Comparison of ENCODE assay signal across 8 cellular contexts in the genomic region with DNA sequence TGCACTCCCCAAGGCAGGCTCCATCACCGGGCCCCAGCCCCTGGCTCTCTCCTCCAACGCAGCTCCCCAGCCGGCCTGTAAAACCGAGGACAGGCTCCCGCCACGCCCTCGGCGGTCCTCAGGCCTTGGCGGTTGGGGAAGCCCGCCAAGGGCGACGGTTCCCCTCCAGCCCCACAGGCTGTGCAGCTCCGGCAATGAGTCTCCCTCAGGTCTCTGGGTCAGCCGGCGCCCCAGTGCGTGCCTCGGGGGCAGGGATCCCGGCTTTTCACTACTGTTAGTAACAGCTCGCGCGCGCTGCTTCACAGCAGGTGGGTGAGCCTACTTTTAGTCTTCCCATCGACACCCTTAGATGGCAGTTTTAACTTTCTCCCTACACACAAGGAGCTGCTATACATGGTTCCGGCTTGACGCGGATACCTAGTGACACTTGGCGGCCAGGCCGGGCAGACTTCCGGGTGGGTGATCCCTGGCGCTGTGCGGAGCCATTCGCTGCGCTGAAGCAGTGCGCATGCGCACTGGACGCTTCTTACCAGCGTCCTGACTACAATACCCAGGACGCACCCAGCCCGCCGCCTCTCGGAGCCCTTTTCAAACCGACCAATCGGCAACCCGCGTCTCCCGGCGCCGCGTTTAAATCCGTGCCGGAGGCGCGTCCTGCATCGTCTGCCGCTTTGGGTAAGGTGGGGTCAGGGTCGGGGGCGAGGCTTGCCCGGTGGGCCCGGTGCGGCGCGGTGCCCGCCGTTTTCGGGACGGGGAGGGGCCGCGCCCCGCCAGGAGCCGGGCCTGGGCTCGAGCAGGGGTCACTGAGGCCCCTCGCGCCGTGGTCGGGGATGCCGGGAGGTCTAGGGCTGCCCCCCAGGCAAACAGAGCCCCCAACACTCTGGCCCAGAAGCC. TPM values are rescaled to one million over a fixed set of nuclear protein-coding genes. Genes with fewer than 3 reads are reported as not detected.
DNase-seq lines count a peak whose midpoint lies in the region; TF ChIP-seq lines count a peak whose summit lies in the region.

A gene with protein sequence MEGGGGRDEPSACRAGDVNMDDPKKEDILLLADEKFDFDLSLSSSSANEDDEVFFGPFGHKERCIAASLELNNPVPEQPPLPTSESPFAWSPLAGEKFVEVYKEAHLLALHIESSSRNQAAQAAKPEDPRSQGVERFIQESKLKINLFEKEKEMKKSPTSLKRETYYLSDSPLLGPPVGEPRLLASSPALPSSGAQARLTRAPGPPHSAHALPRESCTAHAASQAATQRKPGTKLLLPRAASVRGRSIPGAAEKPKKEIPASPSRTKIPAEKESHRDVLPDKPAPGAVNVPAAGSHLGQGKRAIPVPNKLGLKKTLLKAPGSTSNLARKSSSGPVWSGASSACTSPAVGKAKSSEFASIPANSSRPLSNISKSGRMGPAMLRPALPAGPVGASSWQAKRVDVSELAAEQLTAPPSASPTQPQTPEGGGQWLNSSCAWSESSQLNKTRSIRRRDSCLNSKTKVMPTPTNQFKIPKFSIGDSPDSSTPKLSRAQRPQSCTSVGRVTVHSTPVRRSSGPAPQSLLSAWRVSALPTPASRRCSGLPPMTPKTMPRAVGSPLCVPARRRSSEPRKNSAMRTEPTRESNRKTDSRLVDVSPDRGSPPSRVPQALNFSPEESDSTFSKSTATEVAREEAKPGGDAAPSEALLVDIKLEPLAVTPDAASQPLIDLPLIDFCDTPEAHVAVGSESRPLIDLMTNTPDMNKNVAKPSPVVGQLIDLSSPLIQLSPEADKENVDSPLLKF (plus strand): TSS at position 614 of the 894 bp plus-strand sequence. CDS start 531 bp downstream, outside the sequence.

- H3K9ac ChIP-seq in MM.1S (ENCODE audit: low read length) (peak within 1 kb of the TSS; percentile 94), stomach smooth muscle (ENCODE audit: low read length in 2 of 2) (peak within 1 kb of the TSS; percentile 89 to 93)

- peak; percentile 20 for TF ChIP-seq CTCF in MM.1S (IDR thresholded peaks at IDR 0.05; ENCODE audit: low read length)
- peak; percentile 10 for TF ChIP-seq CTCF in fibroblast of villous mesenchyme (IDR thresholded peaks at IDR 0.05; ENCODE audit: insufficient read depth, low read depth, low read length)
- TF ChIP-seq CTCF in neural crest cell (conservative IDR thresholded peaks at IDR 0.05), result no peak

- H3K27ac ChIP-seq in MM.1S (ENCODE audit: low read length) (peak within 1 kb of the TSS; percentile 89), stomach smooth muscle (ENCODE audit: low read length) (peak within 1 kb of the TSS; percentile 93)

- H3K4me3 ChIP-seq in HAP-1, result peak within 1 kb of the TSS; percentile 82
- peak within 1 kb of the TSS; percentile 83 for H3K4me3 ChIP-seq in MM.1S (ENCODE audit: low read length)
- peak within 1 kb of the TSS; percentile 80 for H3K4me3 ChIP-seq in fibroblast of villous mesenchyme (ENCODE audit: low read depth, low read length)
- H3K4me3 ChIP-seq in stomach smooth muscle (ENCODE audit: low read length in 2 of 2), result peak within 1 kb of the TSS; percentile 81 to 86

- no peaks in the 10 kb centered on the region for H3K9me3 Mint-ChIP-seq in neural crest cell

- H3K4me3 Mint-ChIP-seq in neural crest cell, result peak within 1 kb of the TSS; percentile 88

- no peaks in the 10 kb centered on the region for H3K9me2 ChIP-seq in MM.1S (replicated peaks; ENCODE audit: insufficient read depth, low read length)

- peaks cover 47% of the 10 kb centered on the region for H3K4me1 Mint-ChIP-seq in neural crest cell

- DNase-seq in G401 (ENCODE audit: low spot score) (peak; percentile 97), HAP-1 (ENCODE audit: low spot score in 2 of 2) (peak; percentile 96 to 98), MM.1S (peak; percentile 99), SIG-M5 (lab: John Stamatoyannopoulos, UW) (peak; percentile 70), activated gamma-delta T cell treated with Interleukin-2 at 50 U/mL for 16 hours (peak; percentile 96), fibroblast of villous mesenchyme (ENCODE audit: low read depth) (peak; percentile 97), neural crest cell (ENCODE audit: low read depth, low spot score) (peak; percentile 92)

- H2AFZ ChIP-seq in MM.1S (ENCODE audit: low read length), result peak within 1 kb of the TSS; percentile 72

- H3K9me3 ChIP-seq in HAP-1 (no peaks in the 10 kb centered on the region), MM.1S (replicated peaks; ENCODE audit: insufficient read depth, low read length) (no peaks in the 10 kb centered on the region), stomach smooth muscle (ENCODE audit: control insufficient read depth in 2 of 2, low read length in 2 of 2) (peaks cover 0 to 2% of the 10 kb centered on the region in 2 donors)

- peaks cover 40% of the 10 kb centered on the region for H3F3A ChIP-seq in MM.1S (ENCODE audit: insufficient read depth, low read length)

- H4K20me1 ChIP-seq in MM.1S (ENCODE audit: insufficient read depth, low read length), result no peaks in the 10 kb centered on the region

- no peaks in the 10 kb centered on the region for H3K27me3 Mint-ChIP-seq in neural crest cell (ENCODE audit: low read depth)

- H3K27me3 ChIP-seq in HAP-1 (ENCODE audit: low read depth) (no peaks in the 10 kb centered on the region), MM.1S (replicated peaks; ENCODE audit: insufficient read depth, low read length) (no peaks in the 10 kb centered on the region), stomach smooth muscle (ENCODE audit: control insufficient read depth in 1 of 2, insufficient read depth in 2 of 2, low read length in 2 of 2) (peaks cover 0 to 3% of the 10 kb centered on the region in 2 donors)

- in situ Hi-C loops in G401 (cut with HindIII; ENCODE audit: low sequenced_read_pairs), result no loop called here
- in situ Hi-C loops in HAP-1 (cut with MboI; ENCODE audit: low sequenced_read_pairs), result loop anchor here (10.0 kb wide), 1 partner anchor 172 kb away; no protein-coding TSS in a partner anchor

- peak within 1 kb of the TSS; percentile 99 for H3K4me2 ChIP-seq in MM.1S (ENCODE audit: low read depth, low read length)

- H3K4me1 ChIP-seq in HAP-1 (peaks cover 23% of the 10 kb centered on the region), MM.1S (ENCODE audit: low read length) (peaks cover 41% of the 10 kb centered on the region), stomach smooth muscle (ENCODE audit: control insufficient read depth, insufficient read depth, low read length) (peaks cover 16% of the 10 kb centered on the region)

- H3K36me3 Mint-ChIP-seq in neural crest cell (ENCODE audit: low read depth), result peaks cover 15% of the 10 kb centered on the region

- H3K36me3 ChIP-seq in HAP-1 (replicated peaks) (peaks cover 54% of the 10 kb centered on the region), MM.1S (replicated peaks; ENCODE audit: insufficient read depth, low read length) (peaks cover 10% of the 10 kb centered on the region; the same call in 1 of the 2 replicates), stomach smooth muscle (ENCODE audit: control insufficient read depth in 2 of 2, insufficient read depth in 2 of 2, low read length in 2 of 2) (peaks cover 10 to 16% of the 10 kb centered on the region in 2 donors)

- H3K27ac Mint-ChIP-seq in neural crest cell (ENCODE audit: unreplicated experiment), result peak within 1 kb of the TSS; percentile 63

- peaks cover 56% of the 10 kb centered on the region for H3K79me2 ChIP-seq in MM.1S (ENCODE audit: low read length)

RNA-seq across cellular contexts. Expression of the gene that starts here (rescaled TPM):
- total RNA-seq in G401 (2014; rRNA removed; shearing (Covaris generic)), result 23.4 and 46.3 TPM in 2 replicates
- total RNA-seq in fibroblast of villous mesenchyme, result 7.4 and 10.4 TPM in 2 replicates
- 67.6 and 69.2 TPM in 2 replicates for total RNA-seq in neural crest cell

Comparison
In these comparisons a context has a peak if more than half of its experiments do, and no peak if none do; other contexts are left out.
1. Peak in every context shown above with its lines: DNase-seq, H3K4me3 ChIP-seq and H3K27ac ChIP-seq.